Comparison of ENCODE assay signal across 7 cellular contexts in genomic region chr5:15383469-15383868, GRCh38.
DNase-seq lines count a peak whose midpoint lies in the region; ATAC-seq and TF ChIP-seq lines count a peak whose summit lies in the region.

No MANE protein-coding gene starts in this region.

- H3K27me3 ChIP-seq in HAP-1 (ENCODE audit: low read depth) (no peaks in the 10 kb centered on the region), esophagus muscularis mucosa (no peaks in the 10 kb centered on the region), sigmoid colon (no peaks in the 10 kb centered on the region)

- WGBS in esophagus muscularis mucosa: 52% methylated on average over 1 of the region's 1 CpG
- 30 to 49% methylated on average over 1 of the region's 1 CpG for WGBS in sigmoid colon, 2 donors

- peak; percentile 55 to 75 (median 67) for TF ChIP-seq CTCF in esophagus muscularis mucosa (IDR thresholded peaks at IDR 0.05)
- TF ChIP-seq CTCF in sigmoid colon (IDR thresholded peaks at IDR 0.05): peak in 3 of 4 experiments; percentile 24 to 52 (median 48)

- H3K4me3 ChIP-seq in HAP-1 (no peak overlapping the region), esophagus muscularis mucosa (no peak overlapping the region), sigmoid colon (no peak overlapping the region)

- in situ Hi-C loops in HAP-1 (cut with MboI; ENCODE audit: low sequenced_read_pairs): loop anchor here (25.0 kb wide), 1 partner anchor 404 kb away; no protein-coding TSS in a partner anchor

- ATAC-seq in GM19351 (IDR thresholded peaks at IDR 0.05; ENCODE audit: unreplicated experiment) (no peak), GM18873 (IDR thresholded peaks at IDR 0.05; ENCODE audit: low FRiP score, unreplicated experiment) (no peak), GM18858 (IDR thresholded peaks at IDR 0.05; ENCODE audit: unreplicated experiment) (no peak)

- TF ChIP-seq EP300 in esophagus muscularis mucosa (IDR thresholded peaks at IDR 0.05) (no peak), sigmoid colon (IDR thresholded peaks at IDR 0.05) (no peak)

- intact Hi-C loops in esophagus muscularis mucosa (cut with DNase I) (loop anchor here (10.0 kb wide), 1 partner anchor 611 kb away; no protein-coding TSS in a partner anchor), sigmoid colon (cut with DNase I) (loop anchor here (10.0 kb wide), 1 partner anchor 441 kb away; no protein-coding TSS in a partner anchor)

- H3K9me3 ChIP-seq in HAP-1: no peaks in the 10 kb centered on the region
- H3K9me3 ChIP-seq in esophagus muscularis mucosa: no peaks in the 10 kb centered on the region
- H3K9me3 ChIP-seq in sigmoid colon: no peaks in the 10 kb centered on the region

- H3K27ac ChIP-seq in esophagus muscularis mucosa (replicated peaks in 1 of 4) (no peak overlapping the region), sigmoid colon (no peak overlapping the region)

- H3K36me3 ChIP-seq in HAP-1 (replicated peaks): no peaks in the 10 kb centered on the region
- no peaks in the 10 kb centered on the region for H3K36me3 ChIP-seq in esophagus muscularis mucosa
- H3K36me3 ChIP-seq in sigmoid colon: no peaks in the 10 kb centered on the region

- H3K4me1 ChIP-seq in HAP-1 (no peaks in the 10 kb centered on the region), esophagus muscularis mucosa (no peaks in the 10 kb centered on the region), sigmoid colon (no peaks in the 10 kb centered on the region)

- TF ChIP-seq POLR2A in esophagus muscularis mucosa (IDR thresholded peaks at IDR 0.05; ENCODE audit: low read depth) (no peak), sigmoid colon (IDR thresholded peaks at IDR 0.05) (no peak)

- DNase-seq in HAP-1 (ENCODE audit: low spot score in 2 of 2) (peak; percentile 17 to 19), OCI-M1 (lab: John Stamatoyannopoulos, UW) (peak; percentile 52), esophagus muscularis mucosa (ENCODE audit: extremely low spot score) (no peak), sigmoid colon (no peak)

Comparison
In these comparisons a context has a peak if more than half of its experiments do, and no peak if none do; other contexts are left out.
1. DNase-seq: peak in HAP-1 (2 of 2) and OCI-M1 (single experiment); none in esophagus muscularis mucosa (single experiment) and sigmoid colon (single experiment).